ENCODE assay signal across 14 cellular contexts in genomic region chr1:150895618-150896017, GRCh38. TPM values are rescaled to one million over a fixed set of nuclear protein-coding genes. Genes with fewer than 3 reads are reported as not detected.
A peak's percentile ranks its signal among the peaks of the same experiment; 100 is the strongest.
DNase-seq lines count a peak whose midpoint lies in the region; TF ChIP-seq lines count a peak whose summit lies in the region.
"Had no signal": no experiment of that assay in that cellular context is flagged by ENCODE, and none has a peak within 500 bp of the region (broad histone marks: within the 10 kb centered on the region; RNA-seq: fewer than 3 reads in every experiment).

No MANE protein-coding gene starts in this region.

- peaks cover 3% of the 10 kb centered on the region for H3K9me3 Mint-ChIP-seq in nephron progenitor cell
- H3K9me3 Mint-ChIP-seq: naive thymus-derived CD8-positive, alpha-beta T cell had no signal

- H3K27me3 Mint-ChIP-seq in nephron progenitor cell (ENCODE audit: low read depth, poor library complexity) = peaks cover 9% of the 10 kb centered on the region
- H3K27me3 Mint-ChIP-seq: naive thymus-derived CD8-positive, alpha-beta T cell had no signal

- in situ Hi-C loops in ACHN (cut with HindIII; ENCODE audit: low pct_ligation_motif_present, low pct_unique_long_range_greater_than_20kb, low sequenced_read_pairs) = no loop called here

- H3K4me1 Mint-ChIP-seq in nephron progenitor cell = no peaks in the 10 kb centered on the region

- no peaks in the 10 kb centered on the region for H3K36me3 Mint-ChIP-seq in nephron progenitor cell (ENCODE audit: low read depth)
- H3K36me3 Mint-ChIP-seq: naive thymus-derived CD8-positive, alpha-beta T cell had no signal

- peak; percentile 29 for DNase-seq in ACHN
- DNase-seq in HCEC 1CT = peak; percentile 21
- DNase-seq in RPMI7951 (ENCODE audit: low read depth) = peak; percentile 73
- DNase-seq in glomerular visceral epithelial cell (ENCODE audit: extremely low spot score) = peak; percentile 51
- DNase-seq in hepatic stellate cell (ENCODE audit: low spot score) = no peak
- no peak for DNase-seq in activated CD4-positive, alpha-beta T cell treated with anti-CD3 and anti-CD28 coated beads, Interleukin-2, amount 50 U/mL, for 4 hours
- no peak for DNase-seq in SKM-1 treated with dmso at 0.1 percent for 144 hours (lab: John Stamatoyannopoulos, UW; ENCODE audit: unreplicated experiment)
- DNase-seq in nephron progenitor cell = no peak
- DNase-seq: H7; KG1; naive thymus-derived CD8-positive, alpha-beta T cell; NCI-H2171 treated with DMSO at 0.1 percent for 48 hours had no signal

- no peak overlapping the region for H3K27ac Mint-ChIP-seq in nephron progenitor cell
- H3K27ac Mint-ChIP-seq: naive thymus-derived CD8-positive, alpha-beta T cell had no signal

- H3K4me3 Mint-ChIP-seq in nephron progenitor cell = no peak overlapping the region
- H3K4me3 Mint-ChIP-seq: naive thymus-derived CD8-positive, alpha-beta T cell had no signal

- no peak for TF ChIP-seq CTCF in nephron progenitor cell (IDR thresholded peaks at IDR 0.05)

RNA-seq across cellular contexts. Expression of gene CTXND2, which starts 8.7 kb away (rescaled TPM):
- total RNA-seq in RPMI7951 (2014; rRNA removed; shearing (Covaris generic)) = not detected in 2 replicates
- total RNA-seq: H7; naive thymus-derived CD8-positive, alpha-beta T cell; SJCRH30; urinary bladder had no signal

RNA-seq across cellular contexts. Expression of gene ARNT, which starts 19.2 kb away (rescaled TPM):
- total RNA-seq in RPMI7951 (2014; rRNA removed; shearing (Covaris generic)) = 12.8 and 16.8 TPM in 2 replicates

RNA-seq across cellular contexts. Expression of gene SETDB1, which starts 30.5 kb away (rescaled TPM):
- 21.0 and 26.9 TPM in 2 replicates for total RNA-seq in RPMI7951 (2014; rRNA removed; shearing (Covaris generic))

Comparison
In these comparisons a context has a peak if more than half of its experiments do, and no peak if none do; other contexts are left out.
1. DNase-seq: peak in ACHN (single experiment), HCEC 1CT (single experiment), RPMI7951 (single experiment) and glomerular visceral epithelial cell (single experiment); none in hepatic stellate cell (single experiment), activated CD4-positive, alpha-beta T cell treated with anti-CD3 and anti-CD28 coated beads, Interleukin-2, amount 50 U/mL, for 4 hours (0 of 2), SKM-1 treated with dmso at 0.1 percent for 144 hours (single experiment) and nephron progenitor cell (single experiment).